ENCODE assay signal across 8 cellular contexts in genomic region chr1:225454733-225455132, GRCh38. TPM values are rescaled to one million over a fixed set of nuclear protein-coding genes. Genes with fewer than 3 reads are reported as not detected.
DNase-seq lines count a peak whose midpoint lies in the region; ATAC-seq and TF ChIP-seq lines count a peak whose summit lies in the region.

No MANE protein-coding gene starts in this region.

- H3K4me3 ChIP-seq in epithelial cell of proximal tubule (ENCODE audit: low read depth, low read length) = no peak overlapping the region
- no peak overlapping the region for H3K4me3 ChIP-seq in A673 (ENCODE audit: low read depth, low read length, poor library complexity, severe bottlenecking)

- H3K27me3 ChIP-seq in A673 (replicated peaks; ENCODE audit: insufficient read depth, low read depth, low read length, poor library complexity) = no peaks in the 10 kb centered on the region

- intact Hi-C loops in A673 (cut with micrococcal nuclease; ENCODE audit: unreplicated experiment) = no loop called here

- no TSS peak for BruUV-seq in A673 (replicated peaks; lab: Mats Ljungman, UMichigan)

- H3K4me1 ChIP-seq in A673 (ENCODE audit: insufficient read depth, low read length, poor library complexity, severe bottlenecking) = no peaks in the 10 kb centered on the region

- no peaks in the 10 kb centered on the region for H3K36me3 ChIP-seq in A673 (ENCODE audit: insufficient read depth, low read length, poor library complexity, severe bottlenecking)

- POLR2A ChIA-PET in A673 (lab: Charles Lee; ENCODE audit: low non-redundant PET) = no interaction called here

- ATAC-seq in HG03064 (IDR thresholded peaks at IDR 0.05; ENCODE audit: low read depth, unreplicated experiment) = peak; percentile 72
- no peak for ATAC-seq in GM21529 (IDR thresholded peaks at IDR 0.05; ENCODE audit: unreplicated experiment)

- no peaks in the 10 kb centered on the region for H3K9me3 ChIP-seq in A673 (ENCODE audit: low read depth, low read length, poor library complexity, severe bottlenecking)

- peak; percentile 96 for DNase-seq in CD1c-positive myeloid dendritic cell (ENCODE audit: extremely low spot score)
- DNase-seq in activated CD4-positive, alpha-beta T cell treated with anti-CD3 and anti-CD28 coated beads for 48 hours = peak; percentile 87
- DNase-seq in epithelial cell of proximal tubule (ENCODE audit: low read depth) = peak; percentile 96
- peak; percentile 71 for DNase-seq in stimulated activated CD4-positive, alpha-beta T cell treated with anti-CD3 and anti-CD28 coated beads, Interleukin-12 subunit alpha, Interleukin-12 subunit beta, amount 100 ng/mL, for 4 hours
- DNase-seq in GM19238 (ENCODE audit: insufficient read length, low spot score) = no peak
- DNase-seq in A673 (ENCODE audit: low spot score) = no peak

- CTCF ChIA-PET in A673 (lab: Charles Lee) = no interaction called here

- TF ChIP-seq CTCF in epithelial cell of proximal tubule (conservative IDR thresholded peaks at IDR 0.05; ENCODE audit: low read depth, low read length) (no peak), A673 (conservative IDR thresholded peaks at IDR 0.05; ENCODE audit: low read depth, low read length) (no peak)

- no peak overlapping the region for H3K27ac ChIP-seq in A673 (ENCODE audit: low read depth, low read length, poor library complexity, severe bottlenecking)

RNA-seq across cellular contexts. Expression of gene LBR, which starts 26.9 kb away (rescaled TPM):
- 51.7 and 92.0 TPM in 2 replicates for total RNA-seq in epithelial cell of proximal tubule
- 147 and 174 TPM in 2 replicates for total RNA-seq in A673 (2021)

Comparison
In these comparisons a context has a peak if more than half of its experiments do, and no peak if none do; other contexts are left out.
1. DNase-seq: peak in CD1c-positive myeloid dendritic cell (single experiment), activated CD4-positive, alpha-beta T cell treated with anti-CD3 and anti-CD28 coated beads for 48 hours (single experiment), epithelial cell of proximal tubule (single experiment) and stimulated activated CD4-positive, alpha-beta T cell treated with anti-CD3 and anti-CD28 coated beads, Interleukin-12 subunit alpha, Interleukin-12 subunit beta, amount 100 ng/mL, for 4 hours (single experiment); none in GM19238 (single experiment) and A673 (single experiment).